Comparison of ENCODE assay signal across 8 cellular contexts in the genomic region with DNA sequence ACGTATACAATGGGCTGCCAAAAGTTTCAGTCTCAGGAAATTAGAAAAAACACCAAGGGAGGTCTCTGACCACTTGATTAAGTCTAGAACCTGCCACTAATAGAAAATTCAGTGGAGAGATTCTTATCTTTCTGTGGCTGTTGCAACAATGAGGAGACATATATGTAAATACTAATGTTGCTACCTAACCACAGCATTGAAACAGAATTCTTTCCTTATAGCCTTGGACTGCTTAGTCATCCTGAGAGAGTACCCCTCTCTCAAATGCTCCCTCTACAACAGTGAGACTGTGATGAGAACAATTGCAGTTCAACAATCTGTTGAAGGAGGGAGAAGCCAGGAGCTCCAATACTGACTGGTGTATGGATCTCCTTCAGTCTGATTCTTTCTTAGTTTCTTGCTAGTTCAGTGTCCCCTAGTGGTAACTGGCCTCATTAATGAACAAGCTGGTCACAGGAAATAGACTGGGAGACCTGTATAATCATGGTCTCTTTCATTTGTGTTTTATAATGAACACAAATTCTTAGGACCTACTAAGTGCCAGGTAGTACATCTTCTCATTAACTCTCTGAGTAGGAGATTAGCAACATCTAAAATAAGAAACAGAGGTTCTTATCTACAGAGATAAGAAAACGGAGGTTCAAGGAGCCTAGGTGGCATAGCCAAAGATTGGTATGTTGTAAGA.
DNase-seq lines count a peak whose midpoint lies in the region; ATAC-seq and TF ChIP-seq lines count a peak whose summit lies in the region.

No MANE protein-coding gene starts in this region.

- no peaks in the 10 kb centered on the region for H3K27me3 Mint-ChIP-seq in effector memory CD8-positive, alpha-beta T cell

- H3K27ac Mint-ChIP-seq in effector memory CD8-positive, alpha-beta T cell = no peak overlapping the region

- peak; percentile 85 for ATAC-seq in Right ventricle myocardium inferior
- ATAC-seq in RWPE2 (ENCODE audit: low read depth) = peak; percentile 41
- ATAC-seq in effector memory CD8-positive, alpha-beta T cell (replicated peaks) = peak; percentile 73
- peak; percentile 84 to 90 for ATAC-seq in upper lobe of left lung (ENCODE audit: low FRiP score in 2 of 2)

- H3K27me3 ChIP-seq in RWPE2 (ENCODE audit: insufficient read depth, poor library complexity, severe bottlenecking) (no peaks in the 10 kb centered on the region), upper lobe of left lung (no peaks in the 10 kb centered on the region)

- H3K4me3 ChIP-seq in RWPE2 (ENCODE audit: severe bottlenecking) (no peak overlapping the region), upper lobe of left lung (no peak overlapping the region)

- H3K4me3 Mint-ChIP-seq in effector memory CD8-positive, alpha-beta T cell = no peak overlapping the region

- H3K9me3 ChIP-seq in RWPE2 (ENCODE audit: severe bottlenecking) = no peaks in the 10 kb centered on the region
- no peaks in the 10 kb centered on the region for H3K9me3 ChIP-seq in upper lobe of left lung

- 33 to 34% methylated on average over 2 of the region's 2 CpGs for WGBS in upper lobe of left lung, 2 donors

- DNase-seq in Right ventricle myocardium inferior (ENCODE audit: missing footprints) (no peak), cardiac septum (ENCODE audit: low spot score) (no peak), HCEC 1CT (peak; percentile 91), RWPE2 (ENCODE audit: low spot score) (no peak), medulla oblongata (ENCODE audit: extremely low spot score) (peak; percentile 86), upper lobe of left lung (peak in 1 of 2 donors; percentile 22)
- peak in 2 of 3 experiments; percentile 8 to 16 for DNase-seq in effector memory CD8-positive, alpha-beta T cell

- H3K27ac ChIP-seq in RWPE2 (ENCODE audit: poor library complexity, severe bottlenecking) (peak overlapping the region; percentile 93), upper lobe of left lung (peak overlapping the region; percentile 32 to 59 (median 51))

- TF ChIP-seq EP300 in upper lobe of left lung (IDR thresholded peaks at IDR 0.05) = no peak

- no peaks in the 10 kb centered on the region for H3K36me3 Mint-ChIP-seq in effector memory CD8-positive, alpha-beta T cell (ENCODE audit: insufficient read depth)

- H3K4me1 Mint-ChIP-seq in effector memory CD8-positive, alpha-beta T cell (ENCODE audit: low read depth in 2 of 2) = peaks cover 7 to 11% of the 10 kb centered on the region in 2 donors

- intact Hi-C loops in Right ventricle myocardium inferior (cut with DNase I) (loop anchor here (5.0 kb wide), 2 partner anchors 309 to 534 kb away; no protein-coding TSS in a partner anchor), cardiac septum (cut with DNase I) (loop anchor here (2.0 kb wide), 1 partner anchor 319 kb away; no protein-coding TSS in a partner anchor)

- TF ChIP-seq POLR2A in upper lobe of left lung (IDR thresholded peaks at IDR 0.05) = no peak

- H3K4me1 ChIP-seq in RWPE2 (ENCODE audit: insufficient read depth, poor library complexity, severe bottlenecking) (peaks cover 56% of the 10 kb centered on the region), upper lobe of left lung (peaks cover 19 to 31% (median 21%) of the 10 kb centered on the region in 4 donors)

- TF ChIP-seq CTCF in LNCAP (IDR thresholded peaks at IDR 0.05) (peak; percentile 88), RWPE2 (IDR thresholded peaks at IDR 0.05; ENCODE audit: poor library complexity, severe bottlenecking) (peak; percentile 85), upper lobe of left lung (IDR thresholded peaks at IDR 0.05) (peak; percentile 60 to 84 (median 76))

- no peaks in the 10 kb centered on the region for H3K9me3 Mint-ChIP-seq in effector memory CD8-positive, alpha-beta T cell

- no peaks in the 10 kb centered on the region for H3K36me3 ChIP-seq in RWPE2 (ENCODE audit: low read depth)
- no peaks in the 10 kb centered on the region for H3K36me3 ChIP-seq in upper lobe of left lung

Comparison
In these comparisons a context has a peak if more than half of its experiments do, and no peak if none do; other contexts are left out.
1. DNase-seq: peak in HCEC 1CT (single experiment), effector memory CD8-positive, alpha-beta T cell (2 of 3) and medulla oblongata (single experiment); none in Right ventricle myocardium inferior (single experiment), cardiac septum (single experiment) and RWPE2 (single experiment).
2. Peak in every context shown above with its lines, with median percentiles within 50 percentile points of each other: ATAC-seq and CTCF ChIP-seq.